In genomic region chr1:204503913-204504519, GRCh38 we compare ENCODE assay signal across 11 cellular contexts. TPM values are rescaled to one million over a fixed set of nuclear protein-coding genes. Genes with fewer than 3 reads are reported as not detected.
DNase-seq lines count a peak whose midpoint lies in the region; ATAC-seq and TF ChIP-seq lines count a peak whose summit lies in the region.
"Had no signal": no experiment of that assay in that cellular context is flagged by ENCODE, and none has a peak within 500 bp of the region (broad histone marks: within the 10 kb centered on the region; RNA-seq: fewer than 3 reads in every experiment).

No MANE protein-coding gene starts in this region.

- H3K27ac ChIP-seq in CD4-positive, alpha-beta memory T cell (ENCODE audit: low read depth, low read length), result no peak overlapping the region
- H3K27ac ChIP-seq in HL-60 (replicated peaks), result 0 out of 2 replicates have a peak overlapping the region, but pooled peaks have one; percentile 11
- peak overlapping the region; percentile 19; the same call in 1 of the 2 replicates for H3K27ac ChIP-seq in VCaP

- peak overlapping the region in 4 of 7 donors; percentile 4 to 100 (median 80) for H3K27ac Mint-ChIP-seq in CD4-positive, alpha-beta memory T cell
- H3K27ac Mint-ChIP-seq in nephron (peak overlapping the region; percentile 44 to 88 (median 74)), osteocyte (ENCODE audit: unreplicated experiment) (no peak overlapping the region)

- H3K36me3 Mint-ChIP-seq in CD4-positive, alpha-beta memory T cell, result peaks cover 0 to 22% of the 10 kb centered on the region in 2 donors
- H3K36me3 Mint-ChIP-seq in nephron (ENCODE audit: low read depth) (no peaks in the 10 kb centered on the region), osteocyte (ENCODE audit: unreplicated experiment) (no peaks in the 10 kb centered on the region)

- TF ChIP-seq CTCF in HL-60 (IDR thresholded peaks at IDR 0.05; ENCODE audit: insufficient read depth, low read length) (no peak), VCaP (conservative IDR thresholded peaks at IDR 0.05) (no peak), nephron (IDR thresholded peaks at IDR 0.05; ENCODE audit: unreplicated experiment in 3 of 3) (no peak), osteocyte (IDR thresholded peaks at IDR 0.05) (no peak)

- H3K9me3 Mint-ChIP-seq in CD4-positive, alpha-beta memory T cell, result peaks cover 0 to 13% (median 3%) of the 10 kb centered on the region in 8 donors
- H3K9me3 Mint-ChIP-seq in nephron (no peaks in the 10 kb centered on the region), osteocyte (ENCODE audit: unreplicated experiment) (no peaks in the 10 kb centered on the region)

- no peaks in the 10 kb centered on the region for H3K36me3 ChIP-seq in CD4-positive, alpha-beta memory T cell (ENCODE audit: insufficient read depth, low read length)

- H3K4me1 Mint-ChIP-seq in CD4-positive, alpha-beta memory T cell, result peaks cover 18 to 37% (median 26%) of the 10 kb centered on the region in 4 donors
- H3K4me1 Mint-ChIP-seq in nephron (peaks cover 43% of the 10 kb centered on the region), osteocyte (ENCODE audit: unreplicated experiment) (peaks cover 25% of the 10 kb centered on the region)

- peaks cover 2 to 13% of the 10 kb centered on the region in 2 donors for H3K27me3 Mint-ChIP-seq in CD4-positive, alpha-beta memory T cell
- H3K27me3 Mint-ChIP-seq in nephron (ENCODE audit: low read depth) (peaks cover 4% of the 10 kb centered on the region), osteocyte (ENCODE audit: unreplicated experiment) (no peaks in the 10 kb centered on the region)

- intact Hi-C loops in CD4-positive, alpha-beta memory T cell (cut with micrococcal nuclease), result loop anchor here (1.0 to 2.0 kb wide), 4 partner anchors 10 to 341 kb away; partner anchors contain the start of gene PIK3C2B

- no peaks in the 10 kb centered on the region for H3K27me3 ChIP-seq in CD4-positive, alpha-beta memory T cell (ENCODE audit: insufficient read depth, low read length)
- no peaks in the 10 kb centered on the region for H3K27me3 ChIP-seq in HL-60 (ENCODE audit: insufficient read depth, poor library complexity, severe bottlenecking)

- no peak overlapping the region for H3K4me3 Mint-ChIP-seq in CD4-positive, alpha-beta memory T cell
- H3K4me3 Mint-ChIP-seq in nephron, result no peak overlapping the region
- H3K4me3 Mint-ChIP-seq in osteocyte (ENCODE audit: unreplicated experiment), result no peak overlapping the region

- POLR2A ChIA-PET in CD4-positive, alpha-beta memory T cell (lab: Charles Lee; ENCODE audit: partially characterized antibody), result interaction anchor here (1.0 to 5.4 kb wide), 6 partner anchors 9 to 73 kb away, joined by 3 to 208 read pairs (median 18); partner anchors contain the start of gene MDM4

- H3K4me3 ChIP-seq in CD4-positive, alpha-beta memory T cell (ENCODE audit: low read length in 2 of 2), result no peak overlapping the region
- no peak overlapping the region for H3K4me3 ChIP-seq in HL-60 (replicated peaks; ENCODE audit: insufficient read depth, low read length)
- H3K4me3 ChIP-seq: smooth muscle cell had no signal

- no peak for DNase-seq in CD4-positive, alpha-beta memory T cell
- DNase-seq in HL-60 (ENCODE audit: low read depth in 1 of 2, low spot score in 1 of 2) (no peak), activated T-cell treated with anti-CD3 and anti-CD28 coated beads for 4 hours (no peak), NCI-H2171 treated with DMSO at 0.1 percent for 48 hours (lab: John Stamatoyannopoulos, UW) (no peak), osteocyte (ENCODE audit: extremely low spot score, unreplicated experiment) (no peak)
- DNase-seq: activated CD4-positive, alpha-beta T cell treated with anti-CD3 and anti-CD28 coated beads, Interleukin-2, amount 50 U/mL, for 4 hours; activated T-cell treated with anti-CD3 and anti-CD28 coated beads, Interleukin-2, amount 50 U/mL, for 48 hours had no signal

- CTCF ChIA-PET in CD4-positive, alpha-beta memory T cell (lab: Charles Lee; ENCODE audit: partially characterized antibody), result interaction anchor here (0.7 to 21.3 kb wide), 21 partner anchors 9 to 303 kb away, joined by 3 to 1077 read pairs (median 6); partner anchors contain the start of genes MDM4 and PIK3C2B

- H3K9me3 ChIP-seq in CD4-positive, alpha-beta memory T cell (ENCODE audit: control insufficient read depth in 1 of 2, low read length in 2 of 2), result no peaks in the 10 kb centered on the region

- H3K4me1 ChIP-seq in CD4-positive, alpha-beta memory T cell (ENCODE audit: insufficient read depth, low read length), result peaks cover 19% of the 10 kb centered on the region

- no peak for ATAC-seq in GM21825 (IDR thresholded peaks at IDR 0.05; ENCODE audit: unreplicated experiment)

RNA-seq across cellular contexts. Expression of gene PIK3C2B, which starts 9.4 kb away (rescaled TPM):
- total RNA-seq in CD4-positive, alpha-beta memory T cell, result 10 to 100 TPM; 43.4 to 46.9 TPM
- polyA plus RNA-seq in CD4-positive, alpha-beta memory T cell, result 1 to 10 TPM in 1 of 2 donors, under 1 TPM in 1; 0.13 to 4.1 TPM
- total RNA-seq in osteocyte, result 14.9 and 17.5 TPM in 2 replicates

RNA-seq across cellular contexts. Expression of gene MDM4, which starts 12.2 kb away (rescaled TPM):
- total RNA-seq in CD4-positive, alpha-beta memory T cell, result 100 to 1,000 TPM; 213 to 237 TPM
- polyA plus RNA-seq in CD4-positive, alpha-beta memory T cell, result 10 to 100 TPM in 1 of 2 donors, 1 to 10 TPM in 1; 7.7 to 26.8 TPM
- 70.8 and 77.3 TPM in 2 replicates for total RNA-seq in osteocyte
